ENCODE assay signal across 14 cellular contexts in the genomic region with DNA sequence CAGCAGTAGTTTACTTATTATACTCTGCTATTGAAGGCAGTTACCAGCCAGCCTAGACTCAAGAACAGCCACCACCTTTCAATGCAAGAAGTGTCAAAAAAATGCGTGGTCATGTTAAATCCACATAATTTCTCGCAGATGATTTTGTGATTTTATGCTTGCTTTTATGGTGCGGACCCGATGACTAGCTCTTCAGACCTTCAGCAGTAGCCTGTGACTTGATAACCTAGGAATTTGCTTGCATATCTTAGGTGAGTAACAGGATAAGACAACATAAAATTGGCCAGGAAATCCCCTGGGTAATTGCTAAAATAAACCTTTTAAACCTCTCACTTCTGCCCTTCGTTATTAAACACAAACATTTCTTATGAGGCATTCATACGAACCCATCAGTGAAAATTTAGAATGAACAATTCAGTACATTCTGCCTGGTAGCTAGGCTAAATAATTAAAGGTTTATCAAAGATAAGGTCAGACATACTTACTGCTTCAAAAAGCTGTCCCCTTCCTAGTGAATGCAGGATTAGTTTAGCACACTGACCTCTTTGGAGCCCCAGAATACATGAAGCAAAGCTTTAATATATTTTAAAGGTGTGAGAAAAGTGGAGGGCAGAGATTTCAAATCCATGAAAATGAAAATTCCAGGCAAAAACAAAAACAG.
DNase-seq lines count a peak whose midpoint lies in the region; ATAC-seq and TF ChIP-seq lines count a peak whose summit lies in the region.
"Had no signal": no experiment of that assay in that cellular context is flagged by ENCODE, and none has a peak within 500 bp of the region (broad histone marks: within the 10 kb centered on the region; RNA-seq: fewer than 3 reads in every experiment).

No MANE protein-coding gene starts in this region.

- no peaks in the 10 kb centered on the region for H3K9me2 ChIP-seq in HCT116 (ENCODE audit: insufficient read depth)
- H3K9me2 ChIP-seq in hepatocyte (replicated peaks; ENCODE audit: insufficient read depth): no peaks in the 10 kb centered on the region

- RAD21 ChIA-PET in HCT116 (lab: Charles Lee; ENCODE audit: low non-redundant PET in 1 of 2, low total read pairs in 2 of 2, uncharacterized antibody in 2 of 2, unreplicated experiment in 2 of 2): no interaction called here

- TF ChIP-seq CTCF in HCT116 (IDR thresholded peaks at IDR 0.05 in 2 of 3, conservative IDR thresholded peaks at IDR 0.05 in 1 of 3; ENCODE audit: borderline replicate concordance in 1 of 3, insufficient read depth in 1 of 3, low read depth in 2 of 3, low read length in 2 of 3) (no peak), hepatocyte (IDR thresholded peaks at IDR 0.05; ENCODE audit: poor library complexity) (no peak)

- H3K79me2 ChIP-seq in HCT116 (ENCODE audit: insufficient read depth, low read length): no peaks in the 10 kb centered on the region
- no peaks in the 10 kb centered on the region for H3K79me2 ChIP-seq in hepatocyte

- TF ChIP-seq RAD21 in HCT116 (IDR thresholded peaks at IDR 0.05; ENCODE audit: low read depth): no peak

- peak overlapping the region; percentile 55 for H3K4me2 ChIP-seq in HCT116 (ENCODE audit: low read length)
- H3K4me2 ChIP-seq in hepatocyte: no peak overlapping the region

- H3K9ac ChIP-seq in HCT116 (ENCODE audit: low read length): no peak overlapping the region

- WGBS in hepatocyte (ENCODE audit: low lambda C conversion rate, missing lambda C conversion rate): 45% methylated on average over 6 of the region's 6 CpGs

- CTCF ChIA-PET in HCT116 (lab: Charles Lee): no interaction called here

- H2AFZ ChIP-seq in HCT116 (ENCODE audit: low read depth, low read length, poor library complexity, severe bottlenecking) (peak overlapping the region; percentile 70), hepatocyte (no peak overlapping the region)

- peaks cover 4 to 14% of the 10 kb centered on the region in 2 experiments; a peak in 3 of 4 replicates for H3K4me1 ChIP-seq in HCT116 (ENCODE audit: control insufficient read depth in 1 of 2, insufficient read depth in 2 of 2, low read length in 2 of 2)
- no peaks in the 10 kb centered on the region for H3K4me1 ChIP-seq in hepatocyte (ENCODE audit: insufficient read depth)

- H3K27ac ChIP-seq in HCT116 (ENCODE audit: low read depth, low read length) (no peak overlapping the region), hepatocyte (peak overlapping the region; percentile 59)

- DNase-seq in 8988T: peak; percentile 8
- DNase-seq in HCT116 (ENCODE audit: low read depth, low spot score): peak; percentile 23
- DNase-seq in amniotic epithelial cell (ENCODE audit: low read depth): peak; percentile 94
- DNase-seq in hepatocyte (ENCODE audit: low spot score): peak; percentile 38
- DNase-seq in NCI-H2081 (lab: John Stamatoyannopoulos, UW): no peak
- DNase-seq: activated CD8-positive, alpha-beta T cell treated with anti-CD3 and anti-CD28 coated beads for 36 hours; activated naive CD8-positive, alpha-beta T cell treated with anti-CD3 and anti-CD28 coated beads, Interleukin-2, amount 50 U/mL, for 24 hours; AML-193; KBM-7; T-cell had no signal

- H3K4me3 ChIP-seq in HCT116 (replicated peaks in 1 of 2; ENCODE audit: low read depth in 1 of 2, low read length in 2 of 2) (0 out of 4 replicates have a peak overlapping the region, but pooled peaks of 1 of the 2 experiments have one; percentile 1), hepatocyte (no peak overlapping the region)

- H3K36me3 ChIP-seq in HCT116 (ENCODE audit: control insufficient read depth in 1 of 2, insufficient read depth in 2 of 2, low read length in 2 of 2): no peaks in the 10 kb centered on the region
- no peaks in the 10 kb centered on the region for H3K36me3 ChIP-seq in hepatocyte (replicated peaks; ENCODE audit: insufficient read depth, low read depth)

- no peaks in the 10 kb centered on the region for H3K27me3 ChIP-seq in HCT116 (ENCODE audit: insufficient read depth, low read length)
- no peaks in the 10 kb centered on the region for H3K27me3 ChIP-seq in hepatocyte

- no TSS peak for BruUV-seq in HCT116 (replicated peaks; lab: Mats Ljungman, UMichigan)

- peak; percentile 78; the same call in 1 of the 2 replicates for ATAC-seq in HCT116
- no peak for ATAC-seq in esophagus mucosa
- no peak for ATAC-seq in HG02938 (IDR thresholded peaks at IDR 0.05; ENCODE audit: unreplicated experiment)
- ATAC-seq in GM21825 (IDR thresholded peaks at IDR 0.05; ENCODE audit: unreplicated experiment): no peak
- ATAC-seq: activated CD8-positive, alpha-beta T cell treated with anti-CD3 and anti-CD28 coated beads for 36 hours; activated naive CD8-positive, alpha-beta T cell treated with anti-CD3 and anti-CD28 coated beads, Interleukin-2, amount 50 U/mL, for 24 hours; sciatic nerve; T-cell had no signal

- TF ChIP-seq POLR2A in HCT116 (IDR thresholded peaks at IDR 0.05; ENCODE audit: borderline replicate concordance, extremely low read depth, insufficient read depth, insufficient read length): no peak

- POLR2A ChIA-PET in HCT116 (lab: Charles Lee): no interaction called here

- intact Hi-C loops in HCT116 (cut with micrococcal nuclease): no loop called here

- H4K20me1 ChIP-seq in HCT116 (ENCODE audit: insufficient read depth) (no peaks in the 10 kb centered on the region), hepatocyte (ENCODE audit: insufficient read depth, poor library complexity, severe bottlenecking) (no peaks in the 10 kb centered on the region)

- H3K9me3 ChIP-seq in HCT116 (ENCODE audit: control insufficient read depth in 1 of 2, insufficient read depth in 1 of 2, low read depth in 1 of 2, low read length in 2 of 2) (no peaks in the 10 kb centered on the region), hepatocyte (ENCODE audit: low read depth) (no peaks in the 10 kb centered on the region)

TF ChIP-seq in HCT116, 20 proteins besides CTCF, POLR2A, EP300 and RAD21:
- TF ChIP-seq, protein P1, sequence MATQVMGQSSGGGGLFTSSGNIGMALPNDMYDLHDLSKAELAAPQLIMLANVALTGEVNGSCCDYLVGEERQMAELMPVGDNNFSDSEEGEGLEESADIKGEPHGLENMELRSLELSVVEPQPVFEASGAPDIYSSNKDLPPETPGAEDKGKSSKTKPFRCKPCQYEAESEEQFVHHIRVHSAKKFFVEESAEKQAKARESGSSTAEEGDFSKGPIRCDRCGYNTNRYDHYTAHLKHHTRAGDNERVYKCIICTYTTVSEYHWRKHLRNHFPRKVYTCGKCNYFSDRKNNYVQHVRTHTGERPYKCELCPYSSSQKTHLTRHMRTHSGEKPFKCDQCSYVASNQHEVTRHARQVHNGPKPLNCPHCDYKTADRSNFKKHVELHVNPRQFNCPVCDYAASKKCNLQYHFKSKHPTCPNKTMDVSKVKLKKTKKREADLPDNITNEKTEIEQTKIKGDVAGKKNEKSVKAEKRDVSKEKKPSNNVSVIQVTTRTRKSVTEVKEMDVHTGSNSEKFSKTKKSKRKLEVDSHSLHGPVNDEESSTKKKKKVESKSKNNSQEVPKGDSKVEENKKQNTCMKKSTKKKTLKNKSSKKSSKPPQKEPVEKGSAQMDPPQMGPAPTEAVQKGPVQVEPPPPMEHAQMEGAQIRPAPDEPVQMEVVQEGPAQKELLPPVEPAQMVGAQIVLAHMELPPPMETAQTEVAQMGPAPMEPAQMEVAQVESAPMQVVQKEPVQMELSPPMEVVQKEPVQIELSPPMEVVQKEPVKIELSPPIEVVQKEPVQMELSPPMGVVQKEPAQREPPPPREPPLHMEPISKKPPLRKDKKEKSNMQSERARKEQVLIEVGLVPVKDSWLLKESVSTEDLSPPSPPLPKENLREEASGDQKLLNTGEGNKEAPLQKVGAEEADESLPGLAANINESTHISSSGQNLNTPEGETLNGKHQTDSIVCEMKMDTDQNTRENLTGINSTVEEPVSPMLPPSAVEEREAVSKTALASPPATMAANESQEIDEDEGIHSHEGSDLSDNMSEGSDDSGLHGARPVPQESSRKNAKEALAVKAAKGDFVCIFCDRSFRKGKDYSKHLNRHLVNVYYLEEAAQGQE (IDR thresholded peaks at IDR 0.05; ENCODE audit: low read depth): no peak
- no peak for TF ChIP-seq FOSL1 (IDR thresholded peaks at IDR 0.05; ENCODE audit: low read depth)
TF ChIP-seq in HCT116: peak in this region for 0.

Comparison
In these comparisons a context has a peak if more than half of its experiments do, and no peak if none do; other contexts are left out.
1. DNase-seq: peak in 8988T (single experiment), HCT116 (single experiment), amniotic epithelial cell (single experiment) and hepatocyte (single experiment); none in NCI-H2081 (0 of 2).